ENCODE assay signal across 20 cellular contexts in the genomic region with DNA sequence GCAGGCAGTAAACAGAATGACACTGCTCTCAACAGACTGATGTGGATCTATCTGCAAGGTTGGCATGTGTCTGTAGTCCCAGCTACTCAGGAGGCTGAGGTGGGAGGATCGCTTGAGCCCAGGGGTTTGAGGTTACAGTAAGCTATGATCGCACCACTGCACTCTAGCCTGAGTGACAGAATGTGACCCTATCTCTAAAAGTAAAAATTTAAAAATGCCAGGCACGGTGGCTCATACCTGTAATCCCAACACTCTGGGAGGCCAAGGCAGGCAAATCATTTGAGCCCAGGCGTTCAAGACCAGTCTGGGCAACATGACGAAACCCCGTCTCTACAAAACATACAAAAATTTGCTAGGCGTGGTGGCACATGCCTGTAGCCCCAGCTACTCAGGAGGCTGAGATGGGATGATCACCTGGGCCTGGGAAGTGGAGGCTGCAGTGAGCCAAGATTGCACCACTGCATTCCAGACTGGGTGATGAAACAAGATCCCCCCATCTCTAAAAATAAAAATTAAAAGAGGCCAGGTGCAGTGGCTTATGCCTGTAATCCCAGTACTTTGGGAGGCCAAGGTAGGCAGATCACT. TPM values are rescaled to one million over a fixed set of nuclear protein-coding genes. Genes with fewer than 3 reads are reported as not detected.
"Had no signal": no experiment of that assay in that cellular context is flagged by ENCODE, and none has a peak within 500 bp of the region (broad histone marks: within the 10 kb centered on the region; RNA-seq: fewer than 3 reads in every experiment).

No MANE protein-coding gene starts in this region.

RNA-seq across cellular contexts. Expression of gene BPI, which starts 19.8 kb away (rescaled TPM):
- total RNA-seq: activated CD4-positive, alpha-beta memory T cell treated with anti-CD3 and anti-CD28 coated beads, Interleukin-2, amount 10 ng/mL, durations not matched to agents 7 days and 5 days; activated CD4-positive, alpha-beta T cell treated with anti-CD3 and anti-CD28 coated beads for 36 hours; activated CD4-positive, alpha-beta T cell treated with anti-CD3 and anti-CD28 coated beads, Interleukin-2, amount 10 ng/mL, durations not matched to agents 7 days and 5 days; activated CD8-positive, alpha-beta memory T cell treated with anti-CD3 and anti-CD28 coated beads, Interleukin-2, amount 10 ng/mL, durations not matched to agents 7 days and 5 days; activated CD8-positive, alpha-beta T cell treated with anti-CD3 and anti-CD28 coated beads, Interleukin-2, amount 10 ng/mL, durations not matched to agents 7 days and 5 days; activated naive CD4-positive, alpha-beta T cell treated with anti-CD3 and anti-CD28 coated beads for 36 hours; activated naive CD4-positive, alpha-beta T cell treated with anti-CD3 and anti-CD28 coated beads, Interleukin-2, amount 50 U/mL, for 72 hours; activated naive CD8-positive, alpha-beta T cell treated with anti-CD3 and anti-CD28 coated beads for 36 hours; activated T-cell treated with anti-CD3 and anti-CD28 coated beads, Interleukin-2, amount 50 U/mL, for 4 hours; activated T-cell treated with anti-CD3 and anti-CD28 coated beads, Interleukin-2, amount 50 U/mL, for 72 hours; activated T-helper 1 cell treated with anti-CD3 and anti-CD28 coated beads, Interleukin-12 subunit alpha, Interleukin-12 subunit beta, Interleukin-2, Interleukin-4 antibody, amounts not matched to agents 30 ng/mL and 10 ng/mL and 1 ng/mL, durations not matched to agents 14 hours and 24 hours and 36 hours; activated T-helper 17 cell treated with anti-CD3 and anti-CD28 coated beads, Interleukin-2, amount 50 U/mL, for 72 hours; astrocyte; body of pancreas; cardiac muscle cell; T-cell; T-helper 1 cell treated with Interleukin-12 subunit alpha and Interleukin-12 subunit beta and Interleukin-4 antibody, amounts not matched to agents 30 ng/mL and 1 ng/mL, for 36 hours; T-helper 17 cell; T-helper 2 cell treated with Interferon-gamma antibody and Interleukin-4, amounts not matched to agents 100 ng/mL and 5 ng/mL, for 36 hours; WTC11 had no signal
- polyA plus RNA-seq: cardiac muscle cell had no signal

RNA-seq across cellular contexts. Expression of gene KIAA1755, which starts 23.6 kb away (rescaled TPM):
- total RNA-seq: activated CD4-positive, alpha-beta memory T cell treated with anti-CD3 and anti-CD28 coated beads, Interleukin-2, amount 10 ng/mL, durations not matched to agents 7 days and 5 days; activated CD4-positive, alpha-beta T cell treated with anti-CD3 and anti-CD28 coated beads for 36 hours; activated CD4-positive, alpha-beta T cell treated with anti-CD3 and anti-CD28 coated beads, Interleukin-2, amount 10 ng/mL, durations not matched to agents 7 days and 5 days; activated CD8-positive, alpha-beta memory T cell treated with anti-CD3 and anti-CD28 coated beads, Interleukin-2, amount 10 ng/mL, durations not matched to agents 7 days and 5 days; activated CD8-positive, alpha-beta T cell treated with anti-CD3 and anti-CD28 coated beads, Interleukin-2, amount 10 ng/mL, durations not matched to agents 7 days and 5 days; activated naive CD4-positive, alpha-beta T cell treated with anti-CD3 and anti-CD28 coated beads for 36 hours; activated naive CD4-positive, alpha-beta T cell treated with anti-CD3 and anti-CD28 coated beads, Interleukin-2, amount 50 U/mL, for 72 hours; activated naive CD8-positive, alpha-beta T cell treated with anti-CD3 and anti-CD28 coated beads for 36 hours; activated T-cell treated with anti-CD3 and anti-CD28 coated beads, Interleukin-2, amount 50 U/mL, for 4 hours; activated T-cell treated with anti-CD3 and anti-CD28 coated beads, Interleukin-2, amount 50 U/mL, for 72 hours; activated T-helper 1 cell treated with anti-CD3 and anti-CD28 coated beads, Interleukin-12 subunit alpha, Interleukin-12 subunit beta, Interleukin-2, Interleukin-4 antibody, amounts not matched to agents 30 ng/mL and 10 ng/mL and 1 ng/mL, durations not matched to agents 14 hours and 24 hours and 36 hours; activated T-helper 17 cell treated with anti-CD3 and anti-CD28 coated beads, Interleukin-2, amount 50 U/mL, for 72 hours; cardiac muscle cell; T-cell; T-helper 1 cell treated with Interleukin-12 subunit alpha and Interleukin-12 subunit beta and Interleukin-4 antibody, amounts not matched to agents 30 ng/mL and 1 ng/mL, for 36 hours; T-helper 17 cell; T-helper 2 cell treated with Interferon-gamma antibody and Interleukin-4, amounts not matched to agents 100 ng/mL and 5 ng/mL, for 36 hours had no signal
- polyA plus RNA-seq: cardiac muscle cell had no signal
